18 cellular contexts compared by ENCODE assay signal in the genomic region with DNA sequence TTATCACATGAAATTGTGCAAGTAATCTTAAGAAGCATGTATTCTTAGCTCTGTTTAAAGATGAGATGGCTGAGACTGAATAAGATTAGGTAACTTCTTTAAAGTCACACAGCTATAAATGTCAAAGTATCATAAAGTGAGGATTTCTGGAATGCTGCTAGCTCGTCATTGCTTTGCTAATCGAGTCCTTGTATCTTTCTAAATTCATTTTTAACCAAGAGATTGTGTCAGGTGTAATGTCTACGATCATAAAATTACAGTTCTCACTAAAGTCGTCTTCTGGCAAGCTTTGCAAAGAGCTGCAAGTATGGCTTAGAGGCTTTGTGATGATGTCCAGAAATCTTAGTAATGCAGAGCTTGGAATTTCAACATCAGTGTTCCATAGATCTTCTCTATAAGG.
"Had no signal": no experiment of that assay in that cellular context is flagged by ENCODE, and none has a peak within 500 bp of the region (broad histone marks: within the 10 kb centered on the region; RNA-seq: fewer than 3 reads in every experiment).

No MANE protein-coding gene starts in this region.

- DNase-seq: activated CD4-positive, alpha-beta T cell treated with anti-CD3 and anti-CD28 coated beads for 48 hours; activated CD4-positive, alpha-beta T cell treated with anti-CD3 and anti-CD28 coated beads, Interleukin-2, amount 50 U/mL, for 4 hours; activated CD4-positive, CD25-positive, alpha-beta regulatory T cell treated with anti-CD3 and anti-CD28 coated beads, Interleukin-2, amount 50 U/mL, for 72 hours; activated CD8-positive, alpha-beta memory T cell treated with anti-CD3 and anti-CD28 coated beads, Interleukin-2, amount 10 ng/mL, durations not matched to agents 7 days and 5 days; activated effector memory CD4-positive, alpha-beta T cell treated with anti-CD3 and anti-CD28 coated beads, Interleukin-2, amount 50 U/mL, for 16 hours; activated naive CD4-positive, alpha-beta T cell treated with anti-CD3 and anti-CD28 coated beads for 36 hours; activated T-cell treated with anti-CD3 and anti-CD28 coated beads, Interleukin-2, amount 50 U/mL, for 24 hours; cerebellar nuclear complex; Karpas-422; NCI-H1105 treated with DMSO at 0.1 percent for 48 hours; NCI-H1436 treated with DMSO at 0.1 percent for 48 hours; NCI-H187; NCI-H2081; NCI-H510A treated with DMSO at 0.1 percent for 48 hours; NCI-H69; NK-92 treated with Interleukin-12 subunit alpha and Interleukin-12 subunit beta, amount 100 ng/mL, for 24 hours; OCI-M1; RPMI8226 had no signal
